ENCODE assay signal across 8 cellular contexts in genomic region chr13:108495686-108496363, GRCh38.
DNase-seq lines count a peak whose midpoint lies in the region; ATAC-seq and TF ChIP-seq lines count a peak whose summit lies in the region.

No MANE protein-coding gene starts in this region.

- H3K4me1 ChIP-seq in CD4-positive, CD25-positive, alpha-beta regulatory T cell (ENCODE audit: control insufficient read depth, insufficient read depth, low read length, poor library complexity, severe bottlenecking): peaks cover 10% of the 10 kb centered on the region

- no peak for TF ChIP-seq CTCF in dorsolateral prefrontal cortex (IDR thresholded peaks at IDR 0.05 in 54 of 56, conservative IDR thresholded peaks at IDR 0.05 in 2 of 56; ENCODE audit: low read depth in 1 of 56, partially characterized antibody in 56 of 56)
- no peak for TF ChIP-seq CTCF in nephron (IDR thresholded peaks at IDR 0.05; ENCODE audit: unreplicated experiment in 3 of 3)

- peak; percentile 12 to 23 for ATAC-seq in CD4-positive, CD25-positive, alpha-beta regulatory T cell (ENCODE audit: low read depth in 2 of 2)
- ATAC-seq in GM18519 (IDR thresholded peaks at IDR 0.05; ENCODE audit: low FRiP score, unreplicated experiment) (no peak), esophagus mucosa (no peak)

- peaks cover 51% of the 10 kb centered on the region for H3K27me3 Mint-ChIP-seq in CD4-positive, CD25-positive, alpha-beta regulatory T cell
- peaks cover 56% of the 10 kb centered on the region for H3K27me3 Mint-ChIP-seq in nephron (ENCODE audit: low read depth)

- no peaks in the 10 kb centered on the region for H3K36me3 ChIP-seq in CD4-positive, CD25-positive, alpha-beta regulatory T cell (ENCODE audit: control insufficient read depth, insufficient read depth, low read length)

- peak in 1 of 3 donors; percentile 27 for DNase-seq in CD4-positive, CD25-positive, alpha-beta regulatory T cell
- peak; percentile 41 to 53 for DNase-seq in NCI-H1930 (lab: John Stamatoyannopoulos, UW)
- DNase-seq in dorsolateral prefrontal cortex: no peak
- no peak for DNase-seq in NCI-H146 treated with DMSO at 0.1 percent for 48 hours (lab: John Stamatoyannopoulos, UW; ENCODE audit: unreplicated experiment)
- DNase-seq in effector CD8-positive, alpha-beta T cell (lab: John Stamatoyannopoulos, UW): no peak

- H3K27ac Mint-ChIP-seq in CD4-positive, CD25-positive, alpha-beta regulatory T cell: peak overlapping the region in 1 of 3 donors; percentile 78
- no peak overlapping the region for H3K27ac Mint-ChIP-seq in nephron

- peak overlapping the region; percentile 48 for H3K4me3 ChIP-seq in CD4-positive, CD25-positive, alpha-beta regulatory T cell (ENCODE audit: low read depth, low read length)
- peak overlapping the region; percentile 18 to 67 (median 49) for H3K4me3 ChIP-seq in dorsolateral prefrontal cortex

- H3K9me3 Mint-ChIP-seq in CD4-positive, CD25-positive, alpha-beta regulatory T cell: peaks cover 0 to 11% (median 0%) of the 10 kb centered on the region in 7 donors
- peaks cover 4% of the 10 kb centered on the region for H3K9me3 Mint-ChIP-seq in nephron

- H3K36me3 Mint-ChIP-seq in CD4-positive, CD25-positive, alpha-beta regulatory T cell: no peaks in the 10 kb centered on the region
- no peaks in the 10 kb centered on the region for H3K36me3 Mint-ChIP-seq in nephron (ENCODE audit: low read depth)

- H3K4me3 Mint-ChIP-seq in CD4-positive, CD25-positive, alpha-beta regulatory T cell: peak overlapping the region; percentile 71 to 89 (median 86)
- peak overlapping the region; percentile 86 to 90 (median 90) for H3K4me3 Mint-ChIP-seq in nephron

- peaks cover 15% of the 10 kb centered on the region for H3K27me3 ChIP-seq in CD4-positive, CD25-positive, alpha-beta regulatory T cell (ENCODE audit: control insufficient read depth, insufficient read depth, low read length)
- peaks cover 0 to 49% (median 28%) of the 10 kb centered on the region in 45 donors for H3K27me3 ChIP-seq in dorsolateral prefrontal cortex

- no peaks in the 10 kb centered on the region for H3K9me3 ChIP-seq in CD4-positive, CD25-positive, alpha-beta regulatory T cell (ENCODE audit: control insufficient read depth in 2 of 2, low read length in 2 of 2)

- H3K27ac ChIP-seq in CD4-positive, CD25-positive, alpha-beta regulatory T cell (ENCODE audit: insufficient read depth, low read length, poor library complexity, severe bottlenecking): no peak overlapping the region
- peak overlapping the region in 2 of 59 donors; percentile 28 to 37 for H3K27ac ChIP-seq in dorsolateral prefrontal cortex

- H3K4me1 Mint-ChIP-seq in CD4-positive, CD25-positive, alpha-beta regulatory T cell: peaks cover 0 to 24% (median 14%) of the 10 kb centered on the region in 4 donors
- peaks cover 32% of the 10 kb centered on the region for H3K4me1 Mint-ChIP-seq in nephron

- intact Hi-C loops in dorsolateral prefrontal cortex (cut with DNase I): no loop called here

Comparison
In these comparisons a context has a peak if more than half of its experiments do, and no peak if none do; other contexts are left out.
1. ATAC-seq: peak in CD4-positive, CD25-positive, alpha-beta regulatory T cell (2 of 2); none in GM18519 (single experiment) and esophagus mucosa (single experiment).
2. DNase-seq: peak in NCI-H1930 (2 of 2); none in dorsolateral prefrontal cortex (0 of 10), NCI-H146 treated with DMSO at 0.1 percent for 48 hours (single experiment) and effector CD8-positive, alpha-beta T cell (single experiment).